Comparison of ENCODE assay signal across 19 cellular contexts in genomic region chr16:49969356-49970030, GRCh38. TPM values are rescaled to one million over a fixed set of nuclear protein-coding genes. Genes with fewer than 3 reads are reported as not detected.
DNase-seq lines count a peak whose midpoint lies in the region; ATAC-seq and TF ChIP-seq lines count a peak whose summit lies in the region.
"Had no signal": no experiment of that assay in that cellular context is flagged by ENCODE, and none has a peak within 500 bp of the region (broad histone marks: within the 10 kb centered on the region; RNA-seq: fewer than 3 reads in every experiment).

No MANE protein-coding gene starts in this region.

- H3F3A ChIP-seq in neural progenitor cell (ENCODE audit: low read depth), result no peaks in the 10 kb centered on the region

- H3K36me3 Mint-ChIP-seq in neural progenitor cell, result no peaks in the 10 kb centered on the region
- no peaks in the 10 kb centered on the region for H3K36me3 Mint-ChIP-seq in activated CD8-positive, alpha-beta memory T cell treated with anti-CD3 and anti-CD28 coated beads, Interleukin-2, amount 10 ng/mL, durations not matched to agents 7 days and 5 days
- H3K36me3 Mint-ChIP-seq: CD4-positive, CD25-positive, alpha-beta regulatory T cell had no signal

- H3K4me3 Mint-ChIP-seq in neural progenitor cell, result no peak overlapping the region
- no peak overlapping the region for H3K4me3 Mint-ChIP-seq in activated CD8-positive, alpha-beta memory T cell treated with anti-CD3 and anti-CD28 coated beads, Interleukin-2, amount 10 ng/mL, durations not matched to agents 7 days and 5 days
- H3K4me3 Mint-ChIP-seq: CD4-positive, CD25-positive, alpha-beta regulatory T cell had no signal

- H3K4me3 ChIP-seq in fibroblast of lung (replicated peaks in 1 of 4; ENCODE audit: control extremely low read depth in 1 of 4, insufficient read depth in 1 of 4, low read depth in 3 of 4, low read length in 4 of 4), result no peak overlapping the region
- H3K4me3 ChIP-seq in neural progenitor cell, result no peak overlapping the region
- no peak overlapping the region for H3K4me3 ChIP-seq in upper lobe of right lung
- H3K4me3 ChIP-seq: prostate gland, upper lobe of left lung had no signal

- peaks cover 6% of the 10 kb centered on the region for H3K27me3 Mint-ChIP-seq in neural progenitor cell (ENCODE audit: insufficient read depth, low read depth)
- H3K27me3 Mint-ChIP-seq in activated CD8-positive, alpha-beta memory T cell treated with anti-CD3 and anti-CD28 coated beads, Interleukin-2, amount 10 ng/mL, durations not matched to agents 7 days and 5 days, result peaks cover 63% of the 10 kb centered on the region

- H3K9ac ChIP-seq in fibroblast of lung (ENCODE audit: insufficient read depth, low read length) (no peak overlapping the region), neural progenitor cell (no peak overlapping the region)
- H3K9ac ChIP-seq: SK-N-SH had no signal

- H3K36me3 ChIP-seq in fibroblast of lung (ENCODE audit: control insufficient read depth, insufficient read depth, low read length) (no peaks in the 10 kb centered on the region), neural progenitor cell (no peaks in the 10 kb centered on the region), upper lobe of right lung (no peaks in the 10 kb centered on the region)
- H3K36me3 ChIP-seq: prostate gland, upper lobe of left lung had no signal

- CTCF ChIA-PET in activated CD8-positive, alpha-beta memory T cell treated with anti-CD3 and anti-CD28 coated beads, Interleukin-2, amount 10 ng/mL, durations not matched to agents 7 days and 5 days (lab: Charles Lee), result no interaction called here

- peaks cover 7% of the 10 kb centered on the region for H3K27me3 ChIP-seq in fibroblast of lung (ENCODE audit: control insufficient read depth, insufficient read depth, low read length)
- no peaks in the 10 kb centered on the region for H3K27me3 ChIP-seq in neural progenitor cell
- peaks cover 6% of the 10 kb centered on the region for H3K27me3 ChIP-seq in upper lobe of right lung
- H3K27me3 ChIP-seq: upper lobe of left lung had no signal

- no peaks in the 10 kb centered on the region for H4K20me1 ChIP-seq in fibroblast of lung (ENCODE audit: control insufficient read depth, extremely low read depth, insufficient read depth, low read length)
- no peaks in the 10 kb centered on the region for H4K20me1 ChIP-seq in neural progenitor cell (ENCODE audit: low read depth)

- no peak overlapping the region for H3K27ac ChIP-seq in fibroblast of lung (ENCODE audit: insufficient read depth, low read length)
- H3K27ac ChIP-seq in neural progenitor cell, result no peak overlapping the region
- H3K27ac ChIP-seq in upper lobe of right lung, result no peak overlapping the region
- H3K27ac ChIP-seq: prostate gland, upper lobe of left lung had no signal

- no peak overlapping the region for H2AFZ ChIP-seq in fibroblast of lung (ENCODE audit: low read length)
- H2AFZ ChIP-seq in neural progenitor cell (replicated peaks), result peak overlapping the region; percentile 76

- ATAC-seq in HG02938 (IDR thresholded peaks at IDR 0.05; ENCODE audit: unreplicated experiment), result no peak
- ATAC-seq in activated CD8-positive, alpha-beta memory T cell treated with anti-CD3 and anti-CD28 coated beads, Interleukin-2, amount 10 ng/mL, durations not matched to agents 7 days and 5 days, result no peak
- ATAC-seq in upper lobe of right lung, result no peak
- ATAC-seq: Panc1 had no signal

- TF ChIP-seq CTCF in fibroblast of lung (conservative IDR thresholded peaks at IDR 0.05 in 1 of 2, IDR thresholded peaks at IDR 0.05 in 1 of 2; ENCODE audit: low read depth in 1 of 2, low read length in 2 of 2) (no peak), neural progenitor cell (IDR thresholded peaks at IDR 0.05) (no peak), upper lobe of right lung (IDR thresholded peaks at IDR 0.05) (no peak)

- no peak overlapping the region for H3K4me2 ChIP-seq in fibroblast of lung (ENCODE audit: extremely low read depth, insufficient read depth, low read length)
- no peak overlapping the region for H3K4me2 ChIP-seq in neural progenitor cell
- H3K4me2 ChIP-seq: SK-N-SH had no signal

- intact Hi-C loops in upper lobe of right lung (cut with DNase I), result no loop called here

- H3K79me2 ChIP-seq in fibroblast of lung (ENCODE audit: control insufficient read depth, insufficient read depth, low read length) (no peaks in the 10 kb centered on the region), neural progenitor cell (ENCODE audit: low read depth) (no peaks in the 10 kb centered on the region)

- H3K4me1 ChIP-seq in fibroblast of lung (ENCODE audit: control insufficient read depth, extremely low read depth, insufficient read depth, low read length), result no peaks in the 10 kb centered on the region
- H3K4me1 ChIP-seq in neural progenitor cell, result no peaks in the 10 kb centered on the region
- no peaks in the 10 kb centered on the region for H3K4me1 ChIP-seq in upper lobe of right lung
- H3K4me1 ChIP-seq: prostate gland, upper lobe of left lung had no signal

- H3K9me3 ChIP-seq in fibroblast of lung (ENCODE audit: control insufficient read depth, insufficient read depth, low read depth, low read length), result no peaks in the 10 kb centered on the region
- H3K9me3 ChIP-seq in neural progenitor cell (ENCODE audit: low read depth), result no peaks in the 10 kb centered on the region
- H3K9me3 ChIP-seq in upper lobe of right lung, result no peaks in the 10 kb centered on the region
- H3K9me3 ChIP-seq: prostate gland, SK-N-SH, upper lobe of left lung had no signal

- peaks cover 16% of the 10 kb centered on the region for H3K4me1 Mint-ChIP-seq in neural progenitor cell
- H3K4me1 Mint-ChIP-seq in activated CD8-positive, alpha-beta memory T cell treated with anti-CD3 and anti-CD28 coated beads, Interleukin-2, amount 10 ng/mL, durations not matched to agents 7 days and 5 days, result no peaks in the 10 kb centered on the region
- H3K4me1 Mint-ChIP-seq: CD4-positive, CD25-positive, alpha-beta regulatory T cell had no signal

- peak overlapping the region; percentile 4 for H3K27ac Mint-ChIP-seq in neural progenitor cell
- H3K27ac Mint-ChIP-seq in activated CD8-positive, alpha-beta memory T cell treated with anti-CD3 and anti-CD28 coated beads, Interleukin-2, amount 10 ng/mL, durations not matched to agents 7 days and 5 days, result no peak overlapping the region
- H3K27ac Mint-ChIP-seq: CD4-positive, CD25-positive, alpha-beta regulatory T cell had no signal

- H3K9me3 Mint-ChIP-seq in neural progenitor cell, result no peaks in the 10 kb centered on the region
- H3K9me3 Mint-ChIP-seq in activated CD8-positive, alpha-beta memory T cell treated with anti-CD3 and anti-CD28 coated beads, Interleukin-2, amount 10 ng/mL, durations not matched to agents 7 days and 5 days (ENCODE audit: low read depth), result no peaks in the 10 kb centered on the region

- DNase-seq in ELF-1 (ENCODE audit: low read depth, low spot score), result peak; percentile 79
- DNase-seq in NCI-H69 (lab: John Stamatoyannopoulos, UW), result peak; percentile 48
- DNase-seq in fibroblast of lung (ENCODE audit: low read depth in 2 of 2), result peak; percentile 8 to 18
- peak; percentile 35 for DNase-seq in neural progenitor cell (ENCODE audit: low spot score)
- no peak for DNase-seq in activated CD8-positive, alpha-beta memory T cell treated with anti-CD3 and anti-CD28 coated beads, Interleukin-2, amount 10 ng/mL, durations not matched to agents 7 days and 5 days
- no peak for DNase-seq in NCI-H2196 treated with DMSO at 0.1 percent for 48 hours (lab: John Stamatoyannopoulos, UW; ENCODE audit: unreplicated experiment)
- no peak for DNase-seq in upper lobe of right lung
- DNase-seq: activated CD4-positive, alpha-beta T cell treated with anti-CD3 and anti-CD28 coated beads for 1 hour; amniotic stem cell; CD4-positive, CD25-positive, alpha-beta regulatory T cell; NCI-H2081 treated with DMSO at 0.1 percent for 48 hours; NCI-H526 treated with DMSO at 0.1 percent for 48 hours; SK-N-SH; stimulated activated CD4-positive, alpha-beta T cell treated with anti-CD3 and anti-CD28 coated beads, Interleukin-12 subunit alpha, Interleukin-12 subunit beta, amount 100 ng/mL, for 4 hours; stimulated activated naive CD4-positive, alpha-beta T cell had no signal

RNA-seq across cellular contexts. Expression of gene CNEP1R1, which starts 55.5 kb away (rescaled TPM):
- total RNA-seq in fibroblast of lung (28.2 and 32.5 TPM in 2 replicates), neural progenitor cell (ENCODE audit: low replicate concordance) (37.9 and 52.7 TPM in 2 replicates), upper lobe of right lung (21.9 TPM)
- 33.1 and 37.3 TPM in 2 replicates for polyA plus RNA-seq in fibroblast of lung
- 16.2 and 19.2 TPM in 2 replicates for polyA plus RNA-seq in fibroblast of lung (2012)
- 7.2 and 18.0 TPM in 2 replicates for polyA minus RNA-seq in fibroblast of lung (ENCODE audit: low replicate concordance)
- 10 to 100 TPM; 27.7 to 28.4 TPM for total RNA-seq in activated CD8-positive, alpha-beta memory T cell treated with anti-CD3 and anti-CD28 coated beads, Interleukin-2, amount 10 ng/mL, durations not matched to agents 7 days and 5 days

Comparison
In these comparisons a context has a peak if more than half of its experiments do, and no peak if none do; other contexts are left out.
1. DNase-seq: peak in ELF-1 (single experiment), NCI-H69 (single experiment), fibroblast of lung (2 of 2) and neural progenitor cell (single experiment); none in activated CD8-positive, alpha-beta memory T cell treated with anti-CD3 and anti-CD28 coated beads, Interleukin-2, amount 10 ng/mL, durations not matched to agents 7 days and 5 days (single experiment), NCI-H2196 treated with DMSO at 0.1 percent for 48 hours (single experiment) and upper lobe of right lung (single experiment).